In genomic region chr6:71324179-71324791, GRCh38 we compare ENCODE assay signal across 11 cellular contexts.
"Had no signal": no experiment of that assay in that cellular context is flagged by ENCODE, and none has a peak within 500 bp of the region (broad histone marks: within the 10 kb centered on the region; RNA-seq: fewer than 3 reads in every experiment).

No MANE protein-coding gene starts in this region.

- DNase-seq: activated CD4-positive, alpha-beta memory T cell treated with anti-CD3 and anti-CD28 coated beads for 36 hours; activated CD4-positive, alpha-beta T cell treated with anti-CD3 and anti-CD28 coated beads for 1 hour; activated T-cell treated with anti-CD3 and anti-CD28 coated beads, Interleukin-2, amount 50 U/mL, for 72 hours; naive thymus-derived CD4-positive, alpha-beta T cell; psoas muscle; stimulated activated CD4-positive, alpha-beta T cell treated with anti-CD3 and anti-CD28 coated beads, Interleukin-4, amount 100 ng/mL, for 1 hour; stimulated activated CD8-positive, alpha-beta memory T cell treated with anti-CD3 and anti-CD28 coated beads, Interleukin-4, amount 100 ng/mL, for 48 hours; stimulated activated naive CD8-positive, alpha-beta T cell treated with anti-CD3 and anti-CD28 coated beads, Interleukin-15, amount 100 ng/mL, for 72 hours; T-helper 9 cell; testis had no signal

- H3K27ac ChIP-seq: ascending aorta, psoas muscle, testis had no signal

- H3K4me1 ChIP-seq: ascending aorta, testis had no signal

- H3K9me3 ChIP-seq: ascending aorta, psoas muscle, testis had no signal

- H3K4me3 ChIP-seq: ascending aorta, psoas muscle, testis had no signal

- ATAC-seq: activated T-cell treated with anti-CD3 and anti-CD28 coated beads, Interleukin-2, amount 50 U/mL, for 72 hours; naive thymus-derived CD4-positive, alpha-beta T cell; psoas muscle; stimulated activated naive CD8-positive, alpha-beta T cell treated with anti-CD3 and anti-CD28 coated beads, Interleukin-15, amount 100 ng/mL, for 72 hours had no signal

- H3K36me3 ChIP-seq: ascending aorta had no signal

- H3K27me3 ChIP-seq: ascending aorta, testis had no signal
